Comparison of ENCODE assay signal across 31 cellular contexts in genomic region chr5:78653031-78653430, GRCh38. TPM values are rescaled to one million over a fixed set of nuclear protein-coding genes. Genes with fewer than 3 reads are reported as not detected.
"Had no signal": no experiment of that assay in that cellular context is flagged by ENCODE, and none has a peak within 500 bp of the region (broad histone marks: within the 10 kb centered on the region; RNA-seq: fewer than 3 reads in every experiment).

No MANE protein-coding gene starts in this region.

- H3K27ac Mint-ChIP-seq: activated B cell treated with CpG ODN at 0.5 μM for 24 hours; activated CD4-positive, alpha-beta memory T cell treated with anti-CD3 and anti-CD28 coated beads for 36 hours; activated CD4-positive, alpha-beta T cell treated with anti-CD3 and anti-CD28 coated beads, Interleukin-2, amount 10 ng/mL, durations not matched to agents 24 days and 14 days; activated CD8-positive, alpha-beta memory T cell treated with anti-CD3 and anti-CD28 coated beads, Interleukin-2, amount 10 ng/mL, durations not matched to agents 7 days and 5 days; activated CD8-positive, alpha-beta T cell treated with anti-CD3 and anti-CD28 coated beads, Interleukin-2, amount 10 ng/mL, durations not matched to agents 7 days and 5 days; activated naive CD4-positive, alpha-beta T cell treated with anti-CD3 and anti-CD28 coated beads, Interleukin-2, amount 10 ng/mL, durations not matched to agents 7 days and 5 days; activated naive CD4-positive, alpha-beta T cell treated with anti-CD3 and anti-CD28 coated beads, Interleukin-2, amount 50 U/mL, for 72 hours; activated naive CD8-positive, alpha-beta T cell treated with anti-CD3 and anti-CD28 coated beads, Interleukin-2, amount 10 ng/mL, durations not matched to agents 7 days and 5 days; dendritic cell treated with granulocyte-macrophage colony-stimulating factor and Interleukin-4, amounts not matched to agents 40 ng/mL and 50 ng/mL, for 4 days; endodermal cell; T-helper 17 cell; T-helper 2 cell treated with Interferon-gamma antibody and Interleukin-4, amounts not matched to agents 5 μg/mL and 100 μg/mL, for 36 hours had no signal

- FAIRE-seq: bronchial epithelial cell had no signal

- H3K4me3 Mint-ChIP-seq: activated B cell treated with CpG ODN at 0.5 μM for 24 hours; activated CD4-positive, alpha-beta memory T cell treated with anti-CD3 and anti-CD28 coated beads for 36 hours; activated CD4-positive, alpha-beta T cell treated with anti-CD3 and anti-CD28 coated beads, Interleukin-2, amount 10 ng/mL, durations not matched to agents 24 days and 14 days; activated CD8-positive, alpha-beta memory T cell treated with anti-CD3 and anti-CD28 coated beads, Interleukin-2, amount 10 ng/mL, durations not matched to agents 7 days and 5 days; activated CD8-positive, alpha-beta T cell treated with anti-CD3 and anti-CD28 coated beads, Interleukin-2, amount 10 ng/mL, durations not matched to agents 7 days and 5 days; activated naive CD4-positive, alpha-beta T cell treated with anti-CD3 and anti-CD28 coated beads, Interleukin-2, amount 10 ng/mL, durations not matched to agents 7 days and 5 days; activated naive CD8-positive, alpha-beta T cell treated with anti-CD3 and anti-CD28 coated beads, Interleukin-2, amount 10 ng/mL, durations not matched to agents 7 days and 5 days; central memory CD8-positive, alpha-beta T cell; dendritic cell treated with granulocyte-macrophage colony-stimulating factor and Interleukin-4, amounts not matched to agents 40 ng/mL and 50 ng/mL, for 4 days; endodermal cell; T-helper 17 cell; T-helper 2 cell treated with Interferon-gamma antibody and Interleukin-4, amounts not matched to agents 5 μg/mL and 100 μg/mL, for 36 hours had no signal

- H3K9me3 Mint-ChIP-seq: activated B cell treated with CpG ODN at 0.5 μM for 24 hours; activated CD4-positive, alpha-beta memory T cell treated with anti-CD3 and anti-CD28 coated beads for 36 hours; activated CD4-positive, alpha-beta T cell treated with anti-CD3 and anti-CD28 coated beads, Interleukin-2, amount 10 ng/mL, durations not matched to agents 24 days and 14 days; activated naive CD4-positive, alpha-beta T cell treated with anti-CD3 and anti-CD28 coated beads, Interleukin-2, amount 10 ng/mL, durations not matched to agents 7 days and 5 days; activated naive CD4-positive, alpha-beta T cell treated with anti-CD3 and anti-CD28 coated beads, Interleukin-2, amount 50 U/mL, for 72 hours; activated naive CD8-positive, alpha-beta T cell treated with anti-CD3 and anti-CD28 coated beads, Interleukin-2, amount 10 ng/mL, durations not matched to agents 7 days and 5 days; central memory CD8-positive, alpha-beta T cell; dendritic cell treated with granulocyte-macrophage colony-stimulating factor and Interleukin-4, amounts not matched to agents 40 ng/mL and 50 ng/mL, for 4 days; T-helper 2 cell treated with Interferon-gamma antibody and Interleukin-4, amounts not matched to agents 5 μg/mL and 100 μg/mL, for 36 hours had no signal

- H3K27me3 Mint-ChIP-seq: activated B cell treated with CpG ODN at 0.5 μM for 24 hours had no signal

- H3K9me3 ChIP-seq: gastrocnemius medialis, heart left ventricle had no signal

- H3K27ac ChIP-seq: brain microvascular endothelial cell, dorsolateral prefrontal cortex, foreskin keratinocyte, gastrocnemius medialis, heart left ventricle, WERI-Rb-1 had no signal

- H3K36me3 ChIP-seq: brain microvascular endothelial cell, gastrocnemius medialis, heart left ventricle, WERI-Rb-1 had no signal

- H3K36me3 Mint-ChIP-seq: activated CD4-positive, alpha-beta memory T cell treated with anti-CD3 and anti-CD28 coated beads for 36 hours; activated CD8-positive, alpha-beta memory T cell treated with anti-CD3 and anti-CD28 coated beads, Interleukin-2, amount 10 ng/mL, durations not matched to agents 7 days and 5 days; activated naive CD4-positive, alpha-beta T cell treated with anti-CD3 and anti-CD28 coated beads, Interleukin-2, amount 10 ng/mL, durations not matched to agents 7 days and 5 days; activated naive CD8-positive, alpha-beta T cell treated with anti-CD3 and anti-CD28 coated beads, Interleukin-2, amount 10 ng/mL, durations not matched to agents 7 days and 5 days had no signal

- DNase-seq: activated B cell treated with CpG ODN at 0.5 μM for 24 hours; activated CD4-positive, alpha-beta memory T cell treated with anti-CD3 and anti-CD28 coated beads for 36 hours; activated CD4-positive, alpha-beta T cell treated with anti-CD3 and anti-CD28 coated beads, Interleukin-2, amount 10 ng/mL, durations not matched to agents 24 days and 14 days; activated CD8-positive, alpha-beta memory T cell treated with anti-CD3 and anti-CD28 coated beads, Interleukin-2, amount 10 ng/mL, durations not matched to agents 7 days and 5 days; activated CD8-positive, alpha-beta memory T cell treated with anti-CD3 and anti-CD28 coated beads, Interleukin-2, amount 50 U/mL, for 4 hours; activated CD8-positive, alpha-beta T cell treated with anti-CD3 and anti-CD28 coated beads, Interleukin-2, amount 10 ng/mL, durations not matched to agents 7 days and 5 days; activated gamma-delta T cell; activated naive CD4-positive, alpha-beta T cell; activated naive CD4-positive, alpha-beta T cell treated with anti-CD3 and anti-CD28 coated beads, Interleukin-2, amount 10 ng/mL, durations not matched to agents 7 days and 5 days; activated naive CD8-positive, alpha-beta T cell treated with anti-CD3 and anti-CD28 coated beads, Interleukin-2, amount 10 ng/mL, durations not matched to agents 7 days and 5 days; activated T-cell treated with anti-CD3 and anti-CD28 coated beads, Interleukin-2, amount 50 U/mL, for 1 hour; activated T-cell treated with anti-CD3 and anti-CD28 coated beads, Interleukin-2, amount 50 U/mL, for 48 hours; brain microvascular endothelial cell; dorsolateral prefrontal cortex; effector memory CD4-positive, alpha-beta T cell; endodermal cell; foreskin keratinocyte; gastrocnemius medialis; glutamatergic neuron; heart left ventricle; T-helper 17 cell; T1000; WERI-Rb-1 had no signal

- H3K4me3 ChIP-seq: coronary artery, dorsolateral prefrontal cortex, gastrocnemius medialis, heart left ventricle had no signal

- H3K27me3 ChIP-seq: brain microvascular endothelial cell, dorsolateral prefrontal cortex, foreskin keratinocyte, gastrocnemius medialis, heart left ventricle had no signal

- H3K4me1 ChIP-seq: foreskin keratinocyte, gastrocnemius medialis had no signal

- H3K4me1 Mint-ChIP-seq: activated CD4-positive, alpha-beta T cell treated with anti-CD3 and anti-CD28 coated beads, Interleukin-2, amount 10 ng/mL, durations not matched to agents 24 days and 14 days; activated naive CD8-positive, alpha-beta T cell treated with anti-CD3 and anti-CD28 coated beads, Interleukin-2, amount 10 ng/mL, durations not matched to agents 7 days and 5 days had no signal

- ATAC-seq: activated CD4-positive, CD25-positive, alpha-beta regulatory T cell treated with anti-CD3 and anti-CD28 coated beads, Interleukin-2, amount 50 U/mL, for 24 hours; activated CD8-positive, alpha-beta memory T cell treated with anti-CD3 and anti-CD28 coated beads, Interleukin-2, amount 10 ng/mL, durations not matched to agents 7 days and 5 days; activated CD8-positive, alpha-beta T cell treated with anti-CD3 and anti-CD28 coated beads, Interleukin-2, amount 10 ng/mL, durations not matched to agents 7 days and 5 days; activated naive CD4-positive, alpha-beta T cell treated with anti-CD3 and anti-CD28 coated beads, Interleukin-2, amount 50 U/mL, for 72 hours; esophagus mucosa; foreskin keratinocyte; gastrocnemius medialis; heart left ventricle; T-helper 17 cell had no signal

RNA-seq across cellular contexts. Expression of gene LHFPL2, which starts 4.5 kb away (rescaled TPM):
- total RNA-seq: activated CD8-positive, alpha-beta memory T cell treated with anti-CD3 and anti-CD28 coated beads, Interleukin-2, amount 10 ng/mL, durations not matched to agents 7 days and 5 days had no signal
